8 cellular contexts compared by ENCODE assay signal in genomic region chr5:65481171-65481575, GRCh38. TPM values are rescaled to one million over a fixed set of nuclear protein-coding genes. Genes with fewer than 3 reads are reported as not detected.
DNase-seq lines count a peak whose midpoint lies in the region; ATAC-seq, FAIRE-seq and TF ChIP-seq lines count a peak whose summit lies in the region.

No MANE protein-coding gene starts in this region.

- H3K36me3 ChIP-seq in Karpas-422 (ENCODE audit: insufficient read depth, low read length) (no peaks in the 10 kb centered on the region), osteoblast (ENCODE audit: insufficient read depth, low read length) (no peaks in the 10 kb centered on the region)

- peak overlapping the region; percentile 67 to 86 for H3K27ac Mint-ChIP-seq in natural killer cell treated with Interleukin-12 subunit alpha and Interleukin-12 subunit beta and Interleukin-15 and Interleukin-18, amount 100 ng/mL, for 72 hours
- H3K27ac Mint-ChIP-seq in natural killer cell, result peak overlapping the region in 1 of 2 donors; percentile 89

- no peaks in the 10 kb centered on the region for H3K27me3 ChIP-seq in Karpas-422 (ENCODE audit: low read length)
- H3K27me3 ChIP-seq in osteoblast (ENCODE audit: insufficient read depth, low read length), result no peaks in the 10 kb centered on the region

- peaks cover 24% of the 10 kb centered on the region for H3K4me1 ChIP-seq in Karpas-422 (ENCODE audit: low read length)
- H3K4me1 ChIP-seq in osteoblast (ENCODE audit: insufficient read depth, low read length), result peaks cover 19% of the 10 kb centered on the region

- H3K9me3 ChIP-seq in Karpas-422 (ENCODE audit: low read length) (no peaks in the 10 kb centered on the region), osteoblast (ENCODE audit: low read depth, low read length) (no peaks in the 10 kb centered on the region)

- H4K20me1 ChIP-seq in Karpas-422 (ENCODE audit: insufficient read depth, low read depth, low read length) (no peaks in the 10 kb centered on the region), osteoblast (ENCODE audit: insufficient read depth, low read length) (no peaks in the 10 kb centered on the region)

- ATAC-seq in natural killer cell treated with Interleukin-12 subunit alpha and Interleukin-12 subunit beta and Interleukin-15 and Interleukin-18, amount 100 ng/mL, for 72 hours, result peak in 1 of 2 donors; percentile 13
- no peak for ATAC-seq in natural killer cell

- H3K4me3 Mint-ChIP-seq in natural killer cell treated with Interleukin-12 subunit alpha and Interleukin-12 subunit beta and Interleukin-15 and Interleukin-18, amount 100 ng/mL, for 72 hours, result no peak overlapping the region
- H3K4me3 Mint-ChIP-seq in natural killer cell, result no peak overlapping the region

- peak overlapping the region; percentile 87 for H3K4me2 ChIP-seq in Karpas-422 (ENCODE audit: low read depth, low read length, poor library complexity, severe bottlenecking)
- peak overlapping the region; percentile 90 for H3K4me2 ChIP-seq in osteoblast (ENCODE audit: insufficient read depth, low read length)

- H2AFZ ChIP-seq in Karpas-422 (ENCODE audit: low read length) (peak overlapping the region; percentile 92; the same call in 1 of the 2 replicates), osteoblast (ENCODE audit: low read length) (no peak overlapping the region)

- H3K27ac ChIP-seq in Karpas-422 (ENCODE audit: low read length) (no peak overlapping the region), osteoblast (ENCODE audit: low read depth, low read length) (peak overlapping the region; percentile 96)

- DNase-seq in natural killer cell treated with Interleukin-12 subunit alpha and Interleukin-12 subunit beta and Interleukin-15 and Interleukin-18, amount 100 ng/mL, for 72 hours (ENCODE audit: low spot score), result no peak
- DNase-seq in natural killer cell (no peak), Karpas-422 (no peak), osteoblast (ENCODE audit: insufficient read length, low spot score, missing footprints) (no peak), RPMI8226 (no peak), Ammon's horn (ENCODE audit: low spot score) (no peak)
- DNase-seq in activated effector memory CD4-positive, alpha-beta T cell treated with anti-CD3 and anti-CD28 coated beads, Interleukin-2, amount 50 U/mL, for 16 hours, result no peak

- no peaks in the 10 kb centered on the region for H3K36me3 Mint-ChIP-seq in natural killer cell treated with Interleukin-12 subunit alpha and Interleukin-12 subunit beta and Interleukin-15 and Interleukin-18, amount 100 ng/mL, for 72 hours
- H3K36me3 Mint-ChIP-seq in natural killer cell, result no peaks in the 10 kb centered on the region

- H3K9ac ChIP-seq in Karpas-422 (ENCODE audit: low read length), result peak overlapping the region; percentile 73

- no peaks in the 10 kb centered on the region for H3K9me2 ChIP-seq in Karpas-422 (replicated peaks; ENCODE audit: insufficient read depth, low read length)

- peak; percentile 73 for FAIRE-seq in endometrium (lab: Jason Lieb, UNC)

- H3K4me3 ChIP-seq in Karpas-422 (ENCODE audit: low read length), result peak overlapping the region; percentile 81
- H3K4me3 ChIP-seq in osteoblast (ENCODE audit: insufficient read depth, low read length), result peak overlapping the region; percentile 82

- intact Hi-C loops in natural killer cell (cut with micrococcal nuclease), result no loop called here

- no peaks in the 10 kb centered on the region for H3K9me3 Mint-ChIP-seq in natural killer cell treated with Interleukin-12 subunit alpha and Interleukin-12 subunit beta and Interleukin-15 and Interleukin-18, amount 100 ng/mL, for 72 hours
- H3K9me3 Mint-ChIP-seq in natural killer cell, result no peaks in the 10 kb centered on the region

- H3K27me3 Mint-ChIP-seq in natural killer cell treated with Interleukin-12 subunit alpha and Interleukin-12 subunit beta and Interleukin-15 and Interleukin-18, amount 100 ng/mL, for 72 hours, result peaks cover 0 to 4% of the 10 kb centered on the region in 2 donors
- peaks cover 0 to 2% of the 10 kb centered on the region in 2 donors for H3K27me3 Mint-ChIP-seq in natural killer cell (ENCODE audit: low read depth in 2 of 2)

- H3K79me2 ChIP-seq in Karpas-422 (ENCODE audit: low read length), result no peaks in the 10 kb centered on the region
- H3K79me2 ChIP-seq in osteoblast (ENCODE audit: insufficient read depth, low read length), result peaks cover 46% of the 10 kb centered on the region

- TF ChIP-seq CTCF in natural killer cell (IDR thresholded peaks at IDR 0.05) (no peak), osteoblast (IDR thresholded peaks at IDR 0.05; ENCODE audit: extremely low read depth, low read depth, low read length) (no peak)

- peaks cover 9 to 19% of the 10 kb centered on the region in 2 donors for H3K4me1 Mint-ChIP-seq in natural killer cell treated with Interleukin-12 subunit alpha and Interleukin-12 subunit beta and Interleukin-15 and Interleukin-18, amount 100 ng/mL, for 72 hours (ENCODE audit: low read depth in 2 of 2)
- H3K4me1 Mint-ChIP-seq in natural killer cell, result peaks cover 10 to 24% of the 10 kb centered on the region in 2 donors

RNA-seq across cellular contexts. Expression of gene ADAMTS6, which starts 0.5 kb away (rescaled TPM):
- total RNA-seq in natural killer cell treated with Interleukin-12 subunit alpha and Interleukin-12 subunit beta and Interleukin-15 and Interleukin-18, amount 100 ng/mL, for 72 hours, result 1 to 10 TPM in 1 of 2 donors, under 1 TPM in 1; 0.10 to 1.2 TPM
- total RNA-seq in natural killer cell (1 to 10 TPM in 2 of 3 donors, under 1 TPM in 1; 0.47 to 1.4 (median 1.1) TPM), osteoblast (135 and 150 TPM in 2 replicates)
- total RNA-seq in Karpas-422 (2014; rRNA removed; shearing (Covaris generic); ENCODE audit: low replicate concordance), result 2.6 TPM in 2 replicates

Comparison
In these comparisons a context has a peak if more than half of its experiments do, and no peak if none do; other contexts are left out.
1. RNA of gene ADAMTS6, which starts 0.5 kb away (total RNA-seq): 135 to 150 TPM in osteoblast; 2.6 TPM in Karpas-422, 0.10 to 1.2 TPM in natural killer cell treated with Interleukin-12 subunit alpha and Interleukin-12 subunit beta and Interleukin-15 and Interleukin-18, amount 100 ng/mL, for 72 hours and 0.47 to 1.4 TPM in natural killer cell; every median in the first group is over 10 times any median in the second.